1 cellular context compared by ENCODE assay signal in genomic region chr2:226031078-226031937, GRCh38.
TF ChIP-seq lines count a peak whose summit lies in the region.

No MANE protein-coding gene starts in this region.

TF ChIP-seq in HepG2, 621 proteins besides CTCF, POLR2A, EP300 and RAD21 (continued from another document and continues in another):
- TF ChIP-seq, protein P1, sequence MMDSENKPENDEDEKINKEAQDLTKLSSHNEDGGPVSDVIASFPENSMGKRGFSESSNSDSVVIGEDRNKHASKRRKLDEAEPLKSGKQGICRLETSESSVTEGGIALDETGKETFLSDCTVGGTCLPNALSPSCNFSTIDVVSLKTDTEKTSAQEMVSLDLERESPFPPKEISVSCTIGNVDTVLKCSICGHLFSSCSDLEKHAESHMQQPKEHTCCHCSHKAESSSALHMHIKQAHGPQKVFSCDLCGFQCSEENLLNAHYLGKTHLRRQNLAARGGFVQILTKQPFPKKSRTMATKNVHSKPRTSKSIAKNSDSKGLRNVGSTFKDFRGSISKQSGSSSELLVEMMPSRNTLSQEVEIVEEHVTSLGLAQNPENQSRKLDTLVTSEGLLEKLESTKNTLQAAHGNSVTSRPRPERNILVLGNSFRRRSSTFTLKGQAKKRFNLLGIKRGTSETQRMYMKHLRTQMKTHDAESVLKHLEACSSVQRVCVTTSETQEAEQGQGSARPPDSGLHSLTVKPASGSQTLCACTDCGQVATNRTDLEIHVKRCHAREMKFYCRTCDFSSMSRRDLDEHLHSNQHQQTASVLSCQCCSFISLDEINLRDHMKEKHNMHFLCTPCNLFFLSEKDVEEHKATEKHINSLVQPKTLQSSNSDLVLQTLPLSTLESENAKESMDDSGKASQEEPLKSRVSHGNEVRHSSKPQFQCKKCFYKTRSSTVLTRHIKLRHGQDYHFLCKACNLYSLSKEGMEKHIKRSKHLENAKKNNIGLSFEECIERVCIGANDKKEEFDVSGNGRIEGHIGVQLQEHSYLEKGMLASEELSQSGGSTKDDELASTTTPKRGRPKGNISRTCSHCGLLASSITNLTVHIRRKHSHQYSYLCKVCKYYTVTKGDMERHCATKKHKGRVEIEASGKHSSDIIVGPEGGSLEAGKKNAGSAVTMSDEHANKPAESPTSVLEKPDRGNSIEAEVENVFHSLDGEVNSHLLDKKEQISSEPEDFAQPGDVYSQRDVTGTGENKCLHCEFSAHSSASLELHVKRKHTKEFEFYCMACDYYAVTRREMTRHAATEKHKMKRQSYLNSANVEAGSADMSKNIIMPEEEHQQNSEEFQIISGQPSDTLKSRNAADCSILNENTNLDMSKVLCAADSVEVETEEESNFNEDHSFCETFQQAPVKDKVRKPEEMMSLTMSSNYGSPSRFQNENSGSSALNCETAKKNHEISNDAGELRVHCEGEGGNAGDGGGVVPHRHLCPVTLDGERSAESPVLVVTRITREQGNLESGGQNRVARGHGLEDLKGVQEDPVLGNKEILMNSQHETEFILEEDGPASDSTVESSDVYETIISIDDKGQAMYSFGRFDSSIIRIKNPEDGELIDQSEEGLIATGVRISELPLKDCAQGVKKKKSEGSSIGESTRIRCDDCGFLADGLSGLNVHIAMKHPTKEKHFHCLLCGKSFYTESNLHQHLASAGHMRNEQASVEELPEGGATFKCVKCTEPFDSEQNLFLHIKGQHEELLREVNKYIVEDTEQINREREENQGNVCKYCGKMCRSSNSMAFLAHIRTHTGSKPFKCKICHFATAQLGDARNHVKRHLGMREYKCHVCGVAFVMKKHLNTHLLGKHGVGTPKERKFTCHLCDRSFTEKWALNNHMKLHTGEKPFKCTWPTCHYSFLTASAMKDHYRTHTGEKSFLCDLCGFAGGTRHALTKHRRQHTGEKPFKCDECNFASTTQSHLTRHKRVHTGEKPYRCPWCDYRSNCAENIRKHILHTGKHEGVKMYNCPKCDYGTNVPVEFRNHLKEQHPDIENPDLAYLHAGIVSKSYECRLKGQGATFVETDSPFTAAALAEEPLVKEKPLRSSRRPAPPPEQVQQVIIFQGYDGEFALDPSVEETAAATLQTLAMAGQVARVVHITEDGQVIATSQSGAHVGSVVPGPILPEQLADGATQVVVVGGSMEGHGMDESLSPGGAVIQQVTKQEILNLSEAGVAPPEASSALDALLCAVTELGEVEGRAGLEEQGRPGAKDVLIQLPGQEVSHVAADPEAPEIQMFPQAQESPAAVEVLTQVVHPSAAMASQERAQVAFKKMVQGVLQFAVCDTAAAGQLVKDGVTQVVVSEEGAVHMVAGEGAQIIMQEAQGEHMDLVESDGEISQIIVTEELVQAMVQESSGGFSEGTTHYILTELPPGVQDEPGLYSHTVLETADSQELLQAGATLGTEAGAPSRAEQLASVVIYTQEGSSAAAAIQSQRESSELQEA (CRISPR knock-in tag; IDR thresholded peaks at IDR 0.05; ENCODE audit: not compliant biosample characterization): peak; percentile 81
- TF ChIP-seq BRF2 (CRISPR knock-in tag; IDR thresholded peaks at IDR 0.05) (no peak), THAP8 (CRISPR knock-in tag; IDR thresholded peaks at IDR 0.05; ENCODE audit: borderline replicate concordance) (no peak), RBM39 (IDR thresholded peaks at IDR 0.05; ENCODE audit: low read depth, low read length, poor library complexity, severe bottlenecking) (peak; percentile 69), ZSCAN21 (CRISPR knock-in tag; IDR thresholded peaks at IDR 0.05; ENCODE audit: borderline replicate concordance) (peak; percentile 71; the same call in 1 of the 2 replicates), GTF2F1 (IDR thresholded peaks at IDR 0.05; ENCODE audit: low read length) (no peak), ZNF724P (CRISPR knock-in tag; IDR thresholded peaks at IDR 0.05; ENCODE audit: borderline replicate concordance) (0 out of 2 replicates have a peak, but pooled peaks have one; percentile 20), SRSF9 (IDR thresholded peaks at IDR 0.05; ENCODE audit: borderline replicate concordance, insufficient read depth, low read depth, low read length, poor library complexity, severe bottlenecking) (no peak), ZNF552 (CRISPR knock-in tag; IDR thresholded peaks at IDR 0.05; ENCODE audit: borderline replicate concordance) (no peak), REXO4 (CRISPR knock-in tag; IDR thresholded peaks at IDR 0.05; ENCODE audit: borderline replicate concordance) (no peak), ZBTB38 (CRISPR knock-in tag; IDR thresholded peaks at IDR 0.05) (peak; percentile 88), ZNF720 (CRISPR knock-in tag; IDR thresholded peaks at IDR 0.05) (no peak), PCBP2 (optimal IDR thresholded peaks at IDR 0.05; ENCODE audit: low read depth, low read length, poor library complexity, severe bottlenecking) (no peak), PLRG1 (conservative IDR thresholded peaks at IDR 0.05) (no peak), ATAD3A (CRISPR knock-in tag; IDR thresholded peaks at IDR 0.05) (no peak), RFX1 (IDR thresholded peaks at IDR 0.05) (no peak), ZFP82 (CRISPR knock-in tag; IDR thresholded peaks at IDR 0.05; ENCODE audit: borderline replicate concordance) (no peak), ZNF549 (CRISPR knock-in tag; IDR thresholded peaks at IDR 0.05) (no peak), RAD51 (IDR thresholded peaks at IDR 0.05; ENCODE audit: borderline replicate concordance) (no peak), MEF2D (CRISPR knock-in tag; IDR thresholded peaks at IDR 0.05) (peak; percentile 80; the same call in 1 of the 2 replicates), SPEN (CRISPR knock-in tag; IDR thresholded peaks at IDR 0.05; ENCODE audit: low read depth) (peak; percentile 71), CHD2 (IDR thresholded peaks at IDR 0.05; ENCODE audit: low read depth, low read length) (no peak), SRY (CRISPR knock-in tag; IDR thresholded peaks at IDR 0.05) (0 out of 2 replicates have a peak, but pooled peaks have one; percentile 30), SUZ12 (IDR thresholded peaks at IDR 0.05; ENCODE audit: low read depth, low read length) (no peak), HIVEP1 (CRISPR knock-in tag; IDR thresholded peaks at IDR 0.05) (peak; percentile 88), NFE2 (CRISPR knock-in tag; IDR thresholded peaks at IDR 0.05) (no peak), ZNF772 (CRISPR knock-in tag; IDR thresholded peaks at IDR 0.05) (no peak), ZNF597 (CRISPR knock-in tag; IDR thresholded peaks at IDR 0.05) (no peak), BCL3 (CRISPR knock-in tag; IDR thresholded peaks at IDR 0.05) (peak; percentile 95), ZNF431 (CRISPR knock-in tag; IDR thresholded peaks at IDR 0.05; ENCODE audit: borderline replicate concordance, low read depth) (peak; percentile 66; the same call in 1 of the 2 replicates), ZMYM4 (CRISPR knock-in tag; IDR thresholded peaks at IDR 0.05) (peak; percentile 92), ZNF33A (CRISPR knock-in tag; IDR thresholded peaks at IDR 0.05; ENCODE audit: borderline replicate concordance) (no peak), NONO (IDR thresholded peaks at IDR 0.05) (no peak), NONO (CRISPR knock-in tag; conservative IDR thresholded peaks at IDR 0.05) (peak; percentile 60), ZNF615 (CRISPR knock-in tag; IDR thresholded peaks at IDR 0.05; ENCODE audit: borderline replicate concordance) (peak; percentile 23; the same call in 1 of the 2 replicates)
- TF ChIP-seq, protein P2, sequence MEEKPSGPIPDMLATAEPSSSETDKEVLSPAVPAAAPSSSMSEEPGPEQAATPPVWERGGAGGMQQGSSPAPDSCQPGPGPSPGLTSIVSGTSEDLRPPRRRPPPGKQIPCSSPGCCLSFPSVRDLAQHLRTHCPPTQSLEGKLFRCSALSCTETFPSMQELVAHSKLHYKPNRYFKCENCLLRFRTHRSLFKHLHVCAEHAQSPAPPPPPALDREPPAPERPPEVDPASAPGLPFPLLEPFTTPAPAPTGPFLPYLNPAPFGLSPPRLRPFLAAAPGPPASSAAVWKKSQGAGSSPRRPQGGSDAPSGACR (CRISPR knock-in tag; IDR thresholded peaks at IDR 0.05): no peak
- TF ChIP-seq, protein P3, sequence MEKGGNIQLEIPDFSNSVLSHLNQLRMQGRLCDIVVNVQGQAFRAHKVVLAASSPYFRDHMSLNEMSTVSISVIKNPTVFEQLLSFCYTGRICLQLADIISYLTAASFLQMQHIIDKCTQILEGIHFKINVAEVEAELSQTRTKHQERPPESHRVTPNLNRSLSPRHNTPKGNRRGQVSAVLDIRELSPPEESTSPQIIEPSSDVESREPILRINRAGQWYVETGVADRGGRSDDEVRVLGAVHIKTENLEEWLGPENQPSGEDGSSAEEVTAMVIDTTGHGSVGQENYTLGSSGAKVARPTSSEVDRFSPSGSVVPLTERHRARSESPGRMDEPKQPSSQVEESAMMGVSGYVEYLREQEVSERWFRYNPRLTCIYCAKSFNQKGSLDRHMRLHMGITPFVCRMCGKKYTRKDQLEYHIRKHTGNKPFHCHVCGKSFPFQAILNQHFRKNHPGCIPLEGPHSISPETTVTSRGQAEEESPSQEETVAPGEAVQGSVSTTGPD (CRISPR knock-in tag; IDR thresholded peaks at IDR 0.05): no peak
- TF ChIP-seq, protein P4, sequence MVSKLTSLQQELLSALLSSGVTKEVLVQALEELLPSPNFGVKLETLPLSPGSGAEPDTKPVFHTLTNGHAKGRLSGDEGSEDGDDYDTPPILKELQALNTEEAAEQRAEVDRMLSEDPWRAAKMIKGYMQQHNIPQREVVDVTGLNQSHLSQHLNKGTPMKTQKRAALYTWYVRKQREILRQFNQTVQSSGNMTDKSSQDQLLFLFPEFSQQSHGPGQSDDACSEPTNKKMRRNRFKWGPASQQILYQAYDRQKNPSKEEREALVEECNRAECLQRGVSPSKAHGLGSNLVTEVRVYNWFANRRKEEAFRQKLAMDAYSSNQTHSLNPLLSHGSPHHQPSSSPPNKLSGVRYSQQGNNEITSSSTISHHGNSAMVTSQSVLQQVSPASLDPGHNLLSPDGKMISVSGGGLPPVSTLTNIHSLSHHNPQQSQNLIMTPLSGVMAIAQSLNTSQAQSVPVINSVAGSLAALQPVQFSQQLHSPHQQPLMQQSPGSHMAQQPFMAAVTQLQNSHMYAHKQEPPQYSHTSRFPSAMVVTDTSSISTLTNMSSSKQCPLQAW (CRISPR knock-in tag; IDR thresholded peaks at IDR 0.05): peak; percentile 77; the same call in 1 of the 2 replicates
- TF ChIP-seq, protein P5, sequence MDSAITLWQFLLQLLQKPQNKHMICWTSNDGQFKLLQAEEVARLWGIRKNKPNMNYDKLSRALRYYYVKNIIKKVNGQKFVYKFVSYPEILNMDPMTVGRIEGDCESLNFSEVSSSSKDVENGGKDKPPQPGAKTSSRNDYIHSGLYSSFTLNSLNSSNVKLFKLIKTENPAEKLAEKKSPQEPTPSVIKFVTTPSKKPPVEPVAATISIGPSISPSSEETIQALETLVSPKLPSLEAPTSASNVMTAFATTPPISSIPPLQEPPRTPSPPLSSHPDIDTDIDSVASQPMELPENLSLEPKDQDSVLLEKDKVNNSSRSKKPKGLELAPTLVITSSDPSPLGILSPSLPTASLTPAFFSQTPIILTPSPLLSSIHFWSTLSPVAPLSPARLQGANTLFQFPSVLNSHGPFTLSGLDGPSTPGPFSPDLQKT (CRISPR knock-in tag; IDR thresholded peaks at IDR 0.05; ENCODE audit: borderline replicate concordance): no peak
- TF ChIP-seq, protein P6, sequence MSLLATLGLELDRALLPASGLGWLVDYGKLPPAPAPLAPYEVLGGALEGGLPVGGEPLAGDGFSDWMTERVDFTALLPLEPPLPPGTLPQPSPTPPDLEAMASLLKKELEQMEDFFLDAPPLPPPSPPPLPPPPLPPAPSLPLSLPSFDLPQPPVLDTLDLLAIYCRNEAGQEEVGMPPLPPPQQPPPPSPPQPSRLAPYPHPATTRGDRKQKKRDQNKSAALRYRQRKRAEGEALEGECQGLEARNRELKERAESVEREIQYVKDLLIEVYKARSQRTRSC (CRISPR knock-in tag; IDR thresholded peaks at IDR 0.05; ENCODE audit: low read depth): no peak
